Comparison of ENCODE assay signal across 1 cellular context in genomic region chr15:92818658-92819311, GRCh38.
TF ChIP-seq lines count a peak whose summit lies in the region.

No MANE protein-coding gene starts in this region.

TF ChIP-seq in HEK293, 187 proteins besides CTCF, POLR2A, EP300 and RAD21 (continued from another document):
- TF ChIP-seq ZNF837 (tag by site-specific recombination; IDR thresholded peaks at IDR 0.05) (no peak), ZNF791 (tag by site-specific recombination; IDR thresholded peaks at IDR 0.05) (no peak), ZNF433 (tag by site-specific recombination; IDR thresholded peaks at IDR 0.05; ENCODE audit: low read depth) (no peak), KLF9 (tag by site-specific recombination; IDR thresholded peaks at IDR 0.05; ENCODE audit: low read depth) (0 out of 2 replicates have a peak, but pooled peaks have one; percentile 23), ZNF580 (tag by site-specific recombination; IDR thresholded peaks at IDR 0.05) (no peak), ZNF214 (tag by site-specific recombination; IDR thresholded peaks at IDR 0.05; ENCODE audit: borderline replicate concordance) (no peak), ZNF24 (tag by site-specific recombination; IDR thresholded peaks at IDR 0.05) (no peak), PBX3 (CRISPR knock-in tag; IDR thresholded peaks at IDR 0.05) (no peak), SP2 (tag by site-specific recombination; IDR thresholded peaks at IDR 0.05) (no peak), ZNF202 (tag by site-specific recombination; IDR thresholded peaks at IDR 0.05; ENCODE audit: borderline replicate concordance) (no peak), ZNF132 (tag by site-specific recombination; IDR thresholded peaks at IDR 0.05; ENCODE audit: borderline replicate concordance) (no peak), ZNF354C (tag by site-specific recombination; IDR thresholded peaks at IDR 0.05; ENCODE audit: borderline replicate concordance, low read depth) (no peak), ZNF549 (tag by site-specific recombination; IDR thresholded peaks at IDR 0.05) (no peak), ZNF48 (tag by site-specific recombination; IDR thresholded peaks at IDR 0.05) (no peak), ZNF362 (tag by site-specific recombination; IDR thresholded peaks at IDR 0.05) (no peak), ZNF596 (tag by site-specific recombination; IDR thresholded peaks at IDR 0.05) (no peak), ZSCAN30 (tag by site-specific recombination; IDR thresholded peaks at IDR 0.05) (0 out of 2 replicates have a peak, but pooled peaks have one; percentile 12), TCF7L2 (IDR thresholded peaks at IDR 0.05; ENCODE audit: borderline replicate concordance, low read depth, low read length) (0 out of 2 replicates have a peak, but pooled peaks have one; percentile 20), ZNF600 (tag by site-specific recombination; IDR thresholded peaks at IDR 0.05) (no peak), ZNF473 (tag by site-specific recombination; IDR thresholded peaks at IDR 0.05) (no peak), TRIM28 (IDR thresholded peaks at IDR 0.05; ENCODE audit: borderline replicate concordance, low read length) (peak; percentile 51; the same call in 1 of the 2 replicates), PRDM1 (tag by site-specific recombination; IDR thresholded peaks at IDR 0.05) (no peak), ZNF776 (tag by site-specific recombination; IDR thresholded peaks at IDR 0.05; ENCODE audit: borderline replicate concordance) (no peak), ZNF76 (tag by site-specific recombination; IDR thresholded peaks at IDR 0.05; ENCODE audit: borderline replicate concordance, low read depth) (0 out of 2 replicates have a peak, but pooled peaks have one; percentile 10), ZSCAN23 (tag by site-specific recombination; IDR thresholded peaks at IDR 0.05) (no peak), INSM2 (tag by site-specific recombination; IDR thresholded peaks at IDR 0.05) (no peak), ZNF610 (tag by site-specific recombination; IDR thresholded peaks at IDR 0.05; ENCODE audit: borderline replicate concordance) (no peak), ZFHX2 (tag by site-specific recombination; conservative IDR thresholded peaks at IDR 0.05) (no peak), KLF10 (tag by site-specific recombination; IDR thresholded peaks at IDR 0.05) (no peak), KLF7 (tag by site-specific recombination; IDR thresholded peaks at IDR 0.05; ENCODE audit: borderline replicate concordance) (no peak), ZNF157 (tag by site-specific recombination; IDR thresholded peaks at IDR 0.05) (no peak), ZNF280D (tag by site-specific recombination; IDR thresholded peaks at IDR 0.05) (no peak), SP7 (tag by site-specific recombination; IDR thresholded peaks at IDR 0.05) (no peak), ZNF324 (tag by site-specific recombination; IDR thresholded peaks at IDR 0.05) (no peak), IKZF3 (tag by site-specific recombination; IDR thresholded peaks at IDR 0.05) (0 out of 2 replicates have a peak, but pooled peaks have one; percentile 36), FEZF1 (tag by site-specific recombination; IDR thresholded peaks at IDR 0.05) (peak; percentile 81), ZNF558 (tag by site-specific recombination; IDR thresholded peaks at IDR 0.05) (no peak), PRDM10 (tag by site-specific recombination; IDR thresholded peaks at IDR 0.05) (no peak), ZNF585B (tag by site-specific recombination; IDR thresholded peaks at IDR 0.05) (no peak), MYNN (tag by site-specific recombination; IDR thresholded peaks at IDR 0.05; ENCODE audit: borderline replicate concordance) (no peak), ZBTB21 (tag by site-specific recombination; IDR thresholded peaks at IDR 0.05) (no peak), ZNF26 (tag by site-specific recombination; IDR thresholded peaks at IDR 0.05) (no peak), SETDB1 (IDR thresholded peaks at IDR 0.05; ENCODE audit: insufficient read length, low read length) (no peak), ZNF501 (tag by site-specific recombination; IDR thresholded peaks at IDR 0.05) (peak; percentile 16; the same call in 1 of the 2 replicates), GFI1B (tag by site-specific recombination; IDR thresholded peaks at IDR 0.05) (no peak), PRDM6 (tag by site-specific recombination; IDR thresholded peaks at IDR 0.05) (peak; percentile 4; the same call in 1 of the 2 replicates), ZNF544 (tag by site-specific recombination; IDR thresholded peaks at IDR 0.05) (no peak), ZNF416 (tag by site-specific recombination; IDR thresholded peaks at IDR 0.05) (no peak)
